In the genomic region with DNA sequence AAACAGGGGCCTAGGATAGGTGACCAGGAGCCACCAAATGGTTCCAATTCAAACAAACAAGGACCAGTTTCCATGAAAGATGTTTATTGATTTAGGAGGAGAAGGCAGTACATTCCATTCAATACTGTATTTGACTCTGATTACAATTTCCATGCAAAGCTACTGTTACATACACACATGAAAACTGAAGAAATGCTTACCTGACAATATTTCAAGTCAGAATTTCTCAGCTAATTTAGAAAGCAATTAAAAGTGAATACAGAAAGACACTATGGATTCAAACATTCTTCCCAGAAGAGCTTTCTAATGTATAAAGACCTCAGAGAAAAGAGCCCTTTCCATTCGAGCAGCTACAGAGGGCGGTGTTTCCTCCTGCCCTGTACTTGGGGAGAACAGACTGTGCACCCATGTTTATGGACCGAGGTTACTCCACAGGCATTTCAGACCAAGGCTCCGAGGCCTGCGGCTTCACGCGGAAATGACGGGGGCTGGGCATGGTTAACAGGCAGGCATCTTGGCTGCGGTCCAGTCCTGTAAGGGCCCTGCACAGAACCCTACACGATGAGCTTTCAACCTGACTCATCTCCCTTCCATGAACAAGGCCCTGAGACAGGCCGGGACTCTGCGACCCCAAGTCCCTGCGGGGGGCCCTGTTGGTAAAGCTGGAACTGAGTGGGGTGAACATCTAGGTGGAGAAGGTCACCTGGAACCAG, we compare ENCODE assay signal across 9 cellular contexts. TPM values are rescaled to one million over a fixed set of nuclear protein-coding genes. Genes with fewer than 3 reads are reported as not detected.
DNase-seq lines count a peak whose midpoint lies in the region; ATAC-seq lines count a peak whose summit lies in the region.
"Had no signal": no experiment of that assay in that cellular context is flagged by ENCODE, and none has a peak within 500 bp of the region (broad histone marks: within the 10 kb centered on the region; RNA-seq: fewer than 3 reads in every experiment).

No MANE protein-coding gene starts in this region.

- no peaks in the 10 kb centered on the region for H3K27me3 Mint-ChIP-seq in effector memory CD8-positive, alpha-beta T cell

- no peak overlapping the region for H2BK15ac ChIP-seq in neuronal stem cell (ENCODE audit: low read length)

- no peaks in the 10 kb centered on the region for H3K9me3 Mint-ChIP-seq in effector memory CD8-positive, alpha-beta T cell

- H3K27ac Mint-ChIP-seq in effector memory CD8-positive, alpha-beta T cell: no peak overlapping the region

- H3K18ac ChIP-seq in neuronal stem cell (ENCODE audit: low read length): no peak overlapping the region

- peaks cover 0 to 10% of the 10 kb centered on the region in 2 donors for H3K9me3 ChIP-seq in neuronal stem cell (replicated peaks in 1 of 2; ENCODE audit: control insufficient read depth in 2 of 2, insufficient read depth in 1 of 2, low read depth in 1 of 2, low read length in 2 of 2)
- H3K9me3 ChIP-seq: lower lobe of right lung had no signal

- peak; percentile 24 for DNase-seq in activated naive CD4-positive, alpha-beta T cell treated with Interleukin-2 at 50 U/mL for 16 hours
- no peak for DNase-seq in activated naive CD4-positive, alpha-beta T cell treated with anti-CD3 and anti-CD28 coated beads, Interleukin-2, amount 50 U/mL, for 16 hours
- DNase-seq in SHP77 treated with DMSO at 0.1 percent for 48 hours (lab: John Stamatoyannopoulos, UW): peak; percentile 79
- peak; percentile 25 to 31 (median 27) for DNase-seq in effector memory CD8-positive, alpha-beta T cell
- peak; percentile 45 for DNase-seq in pulmonary artery endothelial cell (ENCODE audit: low read depth, low spot score)
- no peak for DNase-seq in NK-92 (lab: John Stamatoyannopoulos, UW; ENCODE audit: unreplicated experiment)
- no peak for DNase-seq in neuronal stem cell (ENCODE audit: low spot score)

- H3K4me1 ChIP-seq in neuronal stem cell (ENCODE audit: control insufficient read depth in 2 of 2, insufficient read depth in 1 of 2, low read depth in 1 of 2, low read length in 2 of 2): peaks cover 0 to 2% of the 10 kb centered on the region in 2 donors
- H3K4me1 ChIP-seq: lower lobe of right lung had no signal

- H3K4me3 ChIP-seq in neuronal stem cell (ENCODE audit: low read length in 2 of 2): no peak overlapping the region
- H3K4me3 ChIP-seq: lower lobe of right lung had no signal

- ATAC-seq in effector memory CD8-positive, alpha-beta T cell (replicated peaks): peak; percentile 79
- no peak for ATAC-seq in HG03045 (IDR thresholded peaks at IDR 0.05; ENCODE audit: unreplicated experiment)

- H2AFZ ChIP-seq in neuronal stem cell (ENCODE audit: low read length): no peak overlapping the region

- no peaks in the 10 kb centered on the region for H3K27me3 ChIP-seq in neuronal stem cell (ENCODE audit: control insufficient read depth in 3 of 3, insufficient read depth in 3 of 3, low read depth in 1 of 3, low read length in 3 of 3)

- no peak overlapping the region for H3K4ac ChIP-seq in neuronal stem cell (ENCODE audit: low read length)

- H3K9ac ChIP-seq in neuronal stem cell (ENCODE audit: low read depth, low read length, poor library complexity): no peak overlapping the region

- H2BK12ac ChIP-seq in neuronal stem cell (ENCODE audit: low read length): no peak overlapping the region

- H2BK120ac ChIP-seq in neuronal stem cell (ENCODE audit: low read depth, low read length): no peak overlapping the region

- no peak overlapping the region for H3K27ac ChIP-seq in neuronal stem cell (replicated peaks; ENCODE audit: low read length)
- H3K27ac ChIP-seq: lower lobe of right lung had no signal

- no peak overlapping the region for H4K8ac ChIP-seq in neuronal stem cell (ENCODE audit: low read depth, low read length)

- no peak overlapping the region for H3K23ac ChIP-seq in neuronal stem cell (ENCODE audit: low read depth, low read length, poor library complexity)

- H2BK5ac ChIP-seq in neuronal stem cell (ENCODE audit: low read length): no peak overlapping the region

- H3K14ac ChIP-seq in neuronal stem cell (ENCODE audit: low read length): no peak overlapping the region

- WGBS in neuronal stem cell (ENCODE audit: extremely low coverage in 2 of 2, insufficient read length in 2 of 2, insufficient replicate concordance in 1 of 2), 2 donors: no CpG with 5 or more reads among the region's 13 CpGs

- H3K4me3 Mint-ChIP-seq in effector memory CD8-positive, alpha-beta T cell: no peak overlapping the region

- H3K4me1 Mint-ChIP-seq in effector memory CD8-positive, alpha-beta T cell (ENCODE audit: low read depth in 2 of 2): peaks cover 4 to 6% of the 10 kb centered on the region in 2 donors

- H2AK5ac ChIP-seq in neuronal stem cell (ENCODE audit: low read depth, low read length): no peak overlapping the region

- no peak overlapping the region for H3K4me2 ChIP-seq in neuronal stem cell (ENCODE audit: insufficient read depth, low read length, poor library complexity, severe bottlenecking)

- peaks cover 44 to 72% of the 10 kb centered on the region in 2 donors for H3K36me3 ChIP-seq in neuronal stem cell (replicated peaks in 1 of 2; ENCODE audit: control insufficient read depth in 2 of 2, insufficient read depth in 2 of 2, low read length in 2 of 2)

- peaks cover 5% of the 10 kb centered on the region for H3K79me1 ChIP-seq in neuronal stem cell (ENCODE audit: low read depth, low read length)

- H4K91ac ChIP-seq in neuronal stem cell (ENCODE audit: low read depth, low read length, poor library complexity): no peak overlapping the region

- H3K36me3 Mint-ChIP-seq in effector memory CD8-positive, alpha-beta T cell (ENCODE audit: insufficient read depth): peaks cover 52% of the 10 kb centered on the region

RNA-seq across cellular contexts. Expression of a gene that starts 25.7 kb away (rescaled TPM):
- total RNA-seq in pulmonary artery endothelial cell: 10.6 and 15.6 TPM in 2 replicates
- 14.5 TPM for polyA plus RNA-seq in neuronal stem cell (2013, experiment 1 of 2)
- 15.3 TPM for polyA plus RNA-seq in neuronal stem cell (2013, experiment 2 of 2)

RNA-seq across cellular contexts. Expression of a gene that starts 39.0 kb away (rescaled TPM):
- 33.2 and 41.4 TPM in 2 replicates for total RNA-seq in pulmonary artery endothelial cell
- 50.1 TPM for polyA plus RNA-seq in neuronal stem cell (2013, experiment 1 of 2)
- 49.8 TPM for polyA plus RNA-seq in neuronal stem cell (2013, experiment 2 of 2)

RNA-seq across cellular contexts. Expression of a gene that starts 50.6 kb away (rescaled TPM):
- 43.8 and 52.9 TPM in 2 replicates for total RNA-seq in pulmonary artery endothelial cell
- 34.3 TPM for polyA plus RNA-seq in neuronal stem cell (2013, experiment 1 of 2)
- 35.7 TPM for polyA plus RNA-seq in neuronal stem cell (2013, experiment 2 of 2)

Comparison
In these comparisons a context has a peak if more than half of its experiments do, and no peak if none do; other contexts are left out.
1. DNase-seq: peak in activated naive CD4-positive, alpha-beta T cell treated with Interleukin-2 at 50 U/mL for 16 hours (single experiment), SHP77 treated with DMSO at 0.1 percent for 48 hours (single experiment), effector memory CD8-positive, alpha-beta T cell (3 of 3) and pulmonary artery endothelial cell (single experiment); none in activated naive CD4-positive, alpha-beta T cell treated with anti-CD3 and anti-CD28 coated beads, Interleukin-2, amount 50 U/mL, for 16 hours (single experiment), NK-92 (single experiment) and neuronal stem cell (single experiment).